35 cellular contexts compared by ENCODE assay signal in the genomic region with DNA sequence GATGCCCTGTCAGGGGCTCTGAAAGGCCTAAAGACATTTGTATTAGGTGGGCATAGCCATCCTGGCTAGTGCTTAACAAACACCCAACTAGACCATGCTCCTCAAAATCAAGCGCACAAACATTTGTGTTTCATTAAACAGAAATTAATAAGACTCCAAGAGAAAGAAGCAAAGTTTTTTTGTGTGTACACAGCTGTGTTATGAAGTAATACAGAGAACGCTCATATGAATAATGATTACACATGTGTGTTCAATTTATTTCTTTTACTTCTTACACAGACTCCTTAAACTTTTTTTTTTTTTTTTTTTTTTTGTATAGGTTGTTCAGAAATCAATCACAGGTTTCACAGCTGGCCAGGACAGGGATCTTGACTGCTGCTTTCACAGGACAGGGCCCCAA.
"Had no signal": no experiment of that assay in that cellular context is flagged by ENCODE, and none has a peak within 500 bp of the region (broad histone marks: within the 10 kb centered on the region; RNA-seq: fewer than 3 reads in every experiment).

No MANE protein-coding gene starts in this region.

- H3K9me3 ChIP-seq: breast epithelium had no signal

- H3K36me3 ChIP-seq: ascending aorta, brain microvascular endothelial cell, breast epithelium, WERI-Rb-1 had no signal

- H3K27me3 ChIP-seq: ascending aorta, brain microvascular endothelial cell, breast epithelium had no signal

- H3K4me3 Mint-ChIP-seq: activated CD4-positive, alpha-beta memory T cell treated with anti-CD3 and anti-CD28 coated beads, Interleukin-2, amount 10 ng/mL, durations not matched to agents 7 days and 5 days; activated CD4-positive, alpha-beta T cell treated with anti-CD3 and anti-CD28 coated beads for 36 hours; activated CD4-positive, alpha-beta T cell treated with anti-CD3 and anti-CD28 coated beads, Interleukin-2, amount 10 ng/mL, durations not matched to agents 7 days and 5 days; activated CD8-positive, alpha-beta memory T cell treated with anti-CD3 and anti-CD28 coated beads, Interleukin-2, amount 10 ng/mL, durations not matched to agents 7 days and 5 days; activated CD8-positive, alpha-beta T cell treated with anti-CD3 and anti-CD28 coated beads, Interleukin-2, amount 10 ng/mL, durations not matched to agents 7 days and 5 days; activated naive CD4-positive, alpha-beta T cell treated with anti-CD3 and anti-CD28 coated beads, Interleukin-2, amount 10 ng/mL, durations not matched to agents 7 days and 5 days; activated naive CD4-positive, alpha-beta T cell treated with anti-CD3 and anti-CD28 coated beads, Interleukin-2, amount 50 U/mL, for 24 hours; activated naive CD8-positive, alpha-beta T cell; activated naive CD8-positive, alpha-beta T cell treated with anti-CD3 and anti-CD28 coated beads, Interleukin-2, amount 10 ng/mL, durations not matched to agents 7 days and 5 days; activated naive CD8-positive, alpha-beta T cell treated with anti-CD3 and anti-CD28 coated beads, Interleukin-2, amount 50 U/mL, for 24 hours; activated T-cell treated with anti-CD3 and anti-CD28 coated beads, Interleukin-2, amount 50 U/mL, for 24 hours; T-helper 1 cell treated with Interleukin-12 subunit alpha and Interleukin-12 subunit beta and Interleukin-4 antibody, amounts not matched to agents 30 μg/mL and 1 μg/mL, for 36 hours; T-helper 2 cell treated with Interferon-gamma antibody and Interleukin-4, amounts not matched to agents 5 μg/mL and 100 μg/mL, for 36 hours; WTC11 had no signal

- H3K4me1 Mint-ChIP-seq: activated CD4-positive, alpha-beta memory T cell treated with anti-CD3 and anti-CD28 coated beads, Interleukin-2, amount 10 ng/mL, durations not matched to agents 7 days and 5 days; activated CD4-positive, alpha-beta T cell treated with anti-CD3 and anti-CD28 coated beads for 36 hours; activated naive CD4-positive, alpha-beta T cell treated with anti-CD3 and anti-CD28 coated beads, Interleukin-2, amount 50 U/mL, for 24 hours; WTC11 had no signal

- H3K4me3 ChIP-seq: ascending aorta, breast epithelium had no signal

- H3K36me3 Mint-ChIP-seq: activated CD8-positive, alpha-beta memory T cell treated with anti-CD3 and anti-CD28 coated beads, Interleukin-2, amount 10 ng/mL, durations not matched to agents 7 days and 5 days; activated naive CD4-positive, alpha-beta T cell treated with anti-CD3 and anti-CD28 coated beads, Interleukin-2, amount 10 ng/mL, durations not matched to agents 7 days and 5 days; activated naive CD4-positive, alpha-beta T cell treated with anti-CD3 and anti-CD28 coated beads, Interleukin-2, amount 50 U/mL, for 24 hours; activated naive CD8-positive, alpha-beta T cell had no signal

- DNase-seq: activated CD4-positive, alpha-beta memory T cell treated with anti-CD3 and anti-CD28 coated beads, Interleukin-2, amount 10 ng/mL, durations not matched to agents 7 days and 5 days; activated CD4-positive, alpha-beta T cell treated with anti-CD3 and anti-CD28 coated beads for 1 hour; activated CD4-positive, alpha-beta T cell treated with anti-CD3 and anti-CD28 coated beads for 36 hours; activated CD4-positive, alpha-beta T cell treated with anti-CD3 and anti-CD28 coated beads for 48 hours; activated CD4-positive, alpha-beta T cell treated with anti-CD3 and anti-CD28 coated beads, Interleukin-2, amount 10 ng/mL, durations not matched to agents 7 days and 5 days; activated CD4-positive, alpha-beta T cell treated with anti-CD3 and anti-CD28 coated beads, Interleukin-2, amount 50 U/mL, for 48 hours; activated CD4-positive, CD25-positive, alpha-beta regulatory T cell; activated CD8-positive, alpha-beta memory T cell treated with anti-CD3 and anti-CD28 coated beads for 24 hours; activated CD8-positive, alpha-beta memory T cell treated with anti-CD3 and anti-CD28 coated beads, Interleukin-2, amount 10 ng/mL, durations not matched to agents 7 days and 5 days; activated CD8-positive, alpha-beta memory T cell treated with anti-CD3 and anti-CD28 coated beads, Interleukin-2, amount 50 U/mL, for 48 hours; activated CD8-positive, alpha-beta T cell treated with anti-CD3 and anti-CD28 coated beads, Interleukin-2, amount 10 ng/mL, durations not matched to agents 7 days and 5 days; activated effector memory CD4-positive, alpha-beta T cell treated with Interleukin-2 at 50 U/mL for 16 hours; activated gamma-delta T cell; activated naive CD4-positive, alpha-beta T cell treated with anti-CD3 and anti-CD28 coated beads, Interleukin-2, amount 10 ng/mL, durations not matched to agents 7 days and 5 days; activated naive CD4-positive, alpha-beta T cell treated with Interleukin-2 at 50 U/mL for 16 hours; activated naive CD8-positive, alpha-beta T cell treated with anti-CD3 and anti-CD28 coated beads, Interleukin-2, amount 10 ng/mL, durations not matched to agents 7 days and 5 days; activated naive CD8-positive, alpha-beta T cell treated with anti-CD3 and anti-CD28 coated beads, Interleukin-2, amount 50 U/mL, for 24 hours; activated T-cell treated with anti-CD3 and anti-CD28 coated beads, Interleukin-2, amount 50 U/mL, for 24 hours; activated T-cell treated with anti-CD3 and anti-CD28 coated beads, Interleukin-2, amount 50 U/mL, for 48 hours; amygdala; anterior cingulate cortex; brain microvascular endothelial cell; central memory CD4-positive, alpha-beta T cell; T-helper 1 cell; T-helper 2 cell; T-helper 9 cell; WERI-Rb-1 had no signal

- H3K27ac ChIP-seq: ascending aorta, brain microvascular endothelial cell, breast epithelium, WERI-Rb-1 had no signal

- H3K27ac Mint-ChIP-seq: activated CD4-positive, alpha-beta memory T cell treated with anti-CD3 and anti-CD28 coated beads, Interleukin-2, amount 10 ng/mL, durations not matched to agents 7 days and 5 days; activated CD4-positive, alpha-beta T cell treated with anti-CD3 and anti-CD28 coated beads for 36 hours; activated CD4-positive, alpha-beta T cell treated with anti-CD3 and anti-CD28 coated beads, Interleukin-2, amount 10 ng/mL, durations not matched to agents 7 days and 5 days; activated CD8-positive, alpha-beta memory T cell treated with anti-CD3 and anti-CD28 coated beads, Interleukin-2, amount 10 ng/mL, durations not matched to agents 7 days and 5 days; activated CD8-positive, alpha-beta T cell treated with anti-CD3 and anti-CD28 coated beads, Interleukin-2, amount 10 ng/mL, durations not matched to agents 7 days and 5 days; activated naive CD4-positive, alpha-beta T cell treated with anti-CD3 and anti-CD28 coated beads, Interleukin-2, amount 50 U/mL, for 24 hours; activated naive CD8-positive, alpha-beta T cell; activated naive CD8-positive, alpha-beta T cell treated with anti-CD3 and anti-CD28 coated beads, Interleukin-2, amount 10 ng/mL, durations not matched to agents 7 days and 5 days; activated naive CD8-positive, alpha-beta T cell treated with anti-CD3 and anti-CD28 coated beads, Interleukin-2, amount 50 U/mL, for 24 hours; activated T-cell treated with anti-CD3 and anti-CD28 coated beads, Interleukin-2, amount 50 U/mL, for 24 hours; activated T-helper 2 cell treated with anti-CD3 and anti-CD28 coated beads, Interferon-gamma antibody, Interleukin-2, Interleukin-4, amounts not matched to agents 10 μg/mL and 5 μg/mL and 100 μg/mL, durations not matched to agents 14 hours and 24 hours and 36 hours; T-helper 1 cell treated with Interleukin-12 subunit alpha and Interleukin-12 subunit beta and Interleukin-4 antibody, amounts not matched to agents 30 μg/mL and 1 μg/mL, for 36 hours; T-helper 2 cell treated with Interferon-gamma antibody and Interleukin-4, amounts not matched to agents 5 μg/mL and 100 μg/mL, for 36 hours; WTC11 had no signal

- H3K9me3 Mint-ChIP-seq: activated CD4-positive, alpha-beta memory T cell treated with anti-CD3 and anti-CD28 coated beads, Interleukin-2, amount 10 ng/mL, durations not matched to agents 7 days and 5 days; activated CD4-positive, alpha-beta T cell treated with anti-CD3 and anti-CD28 coated beads, Interleukin-2, amount 10 ng/mL, durations not matched to agents 7 days and 5 days; activated naive CD8-positive, alpha-beta T cell treated with anti-CD3 and anti-CD28 coated beads, Interleukin-2, amount 50 U/mL, for 24 hours; activated T-cell treated with anti-CD3 and anti-CD28 coated beads, Interleukin-2, amount 50 U/mL, for 24 hours; activated T-helper 2 cell treated with anti-CD3 and anti-CD28 coated beads, Interferon-gamma antibody, Interleukin-2, Interleukin-4, amounts not matched to agents 10 μg/mL and 5 μg/mL and 100 μg/mL, durations not matched to agents 14 hours and 24 hours and 36 hours; T-helper 2 cell treated with Interferon-gamma antibody and Interleukin-4, amounts not matched to agents 5 μg/mL and 100 μg/mL, for 36 hours had no signal

- H3K27me3 Mint-ChIP-seq: activated CD4-positive, alpha-beta T cell treated with anti-CD3 and anti-CD28 coated beads for 36 hours; activated naive CD8-positive, alpha-beta T cell had no signal

- H3K4me1 ChIP-seq: ascending aorta, breast epithelium had no signal
